Comparison of ENCODE assay signal across 18 cellular contexts in genomic region chr11:27004103-27004502, GRCh38. TPM values are rescaled to one million over a fixed set of nuclear protein-coding genes. Genes with fewer than 3 reads are reported as not detected.
DNase-seq lines count a peak whose midpoint lies in the region; ATAC-seq, FAIRE-seq and TF ChIP-seq lines count a peak whose summit lies in the region.
"Had no signal": no experiment of that assay in that cellular context is flagged by ENCODE, and none has a peak within 500 bp of the region (broad histone marks: within the 10 kb centered on the region; RNA-seq: fewer than 3 reads in every experiment).

No MANE protein-coding gene starts in this region.

- intact Hi-C loops in left ventricle myocardium superior (cut with micrococcal nuclease) = no loop called here

- no peaks in the 10 kb centered on the region for H3K36me3 ChIP-seq in bronchial epithelial cell (ENCODE audit: control insufficient read depth, insufficient read depth, low read length)
- H3K36me3 ChIP-seq: BLaER1 treated with 17β-estradiol and CSF1 and Interleukin-3, amounts not matched to agents 10 nM and 100 nM had no signal

- DNase-seq in NCI-H345 (lab: John Stamatoyannopoulos, UW) = peak; percentile 10
- no peak for DNase-seq in NCI-H345 treated with DMSO at 0.1 percent for 48 hours (lab: John Stamatoyannopoulos, UW; ENCODE audit: unreplicated experiment)
- peak; percentile 9 to 62 for DNase-seq in NCI-H526 (lab: John Stamatoyannopoulos, UW)
- peak; percentile 71 for DNase-seq in bronchial epithelial cell (ENCODE audit: low read depth)
- DNase-seq in putamen (ENCODE audit: low spot score) = no peak
- DNase-seq in epidermal melanocyte (ENCODE audit: insufficient read length, low spot score) = no peak
- no peak for DNase-seq in left ventricle myocardium superior
- DNase-seq: Calu3; CD8-positive, alpha-beta T cell; DMS79 treated with DMSO at 0.1 percent for 48 hours; GF-D8; HCEC 1CT had no signal

- TF ChIP-seq CTCF in bronchial epithelial cell (IDR thresholded peaks at IDR 0.05; ENCODE audit: insufficient read depth, low read length, severe bottlenecking) = no peak

- no peak overlapping the region for H3K4me3 ChIP-seq in bronchial epithelial cell (ENCODE audit: low read depth, low read length)
- H3K4me3 ChIP-seq: BLaER1 treated with 17β-estradiol and CSF1 and Interleukin-3, amounts not matched to agents 10 nM and 100 nM; GM23338 had no signal

- ATAC-seq in left ventricle myocardium superior = no peak
- ATAC-seq: CD8-positive, alpha-beta T cell; GM23338 had no signal

- no peaks in the 10 kb centered on the region for H3K27me3 ChIP-seq in bronchial epithelial cell (ENCODE audit: control insufficient read depth, insufficient read depth, low read length)
- H3K27me3 ChIP-seq: BLaER1 treated with 17β-estradiol and CSF1 and Interleukin-3, amounts not matched to agents 10 nM and 100 nM had no signal

- FAIRE-seq in bronchial epithelial cell (lab: Jason Lieb, UNC) = no peak
- FAIRE-seq: H54 had no signal

RNA-seq across cellular contexts. Expression of gene FIBIN, which starts 10.2 kb away (rescaled TPM):
- total RNA-seq in bronchial epithelial cell (14.2 and 33.4 TPM in 2 replicates), left ventricle myocardium superior (6.8 TPM)
- total RNA-seq: A172; B cell; Calu3; CD8-positive, alpha-beta T cell; HT-29 had no signal

RNA-seq across cellular contexts. Expression of gene BBOX1, which starts 36.5 kb away (rescaled TPM):
- total RNA-seq in bronchial epithelial cell (1.3 and 5.6 TPM in 2 replicates), left ventricle myocardium superior (not detected)
- total RNA-seq: A172; B cell; Calu3; CD8-positive, alpha-beta T cell; GM23338; HT-29 had no signal

Comparison
In these comparisons a context has a peak if more than half of its experiments do, and no peak if none do; other contexts are left out.
1. DNase-seq: peak in NCI-H345 (single experiment), NCI-H526 (2 of 2) and bronchial epithelial cell (single experiment); none in NCI-H345 treated with DMSO at 0.1 percent for 48 hours (single experiment), putamen (single experiment), epidermal melanocyte (single experiment) and left ventricle myocardium superior (single experiment).